In genomic region chr1:30734580-30734979, GRCh38 we compare ENCODE assay signal across 24 cellular contexts. TPM values are rescaled to one million over a fixed set of nuclear protein-coding genes. Genes with fewer than 3 reads are reported as not detected.
A peak's percentile ranks its signal among the peaks of the same experiment; 100 is the strongest.
DNase-seq lines count a peak whose midpoint lies in the region; ATAC-seq and TF ChIP-seq lines count a peak whose summit lies in the region.
"Had no signal": no experiment of that assay in that cellular context is flagged by ENCODE, and none has a peak within 500 bp of the region (broad histone marks: within the 10 kb centered on the region; RNA-seq: fewer than 3 reads in every experiment).

No MANE protein-coding gene starts in this region.

- peak overlapping the region; percentile 9 for H3K27ac Mint-ChIP-seq in activated T-cell treated with anti-CD3 and anti-CD28 coated beads, Interleukin-2, amount 50 U/mL, for 72 hours
- H3K27ac Mint-ChIP-seq in IgD-negative memory B cell, result peak overlapping the region; percentile 54 to 92 (median 92)
- H3K27ac Mint-ChIP-seq in activated naive CD8-positive, alpha-beta T cell treated with anti-CD3 and anti-CD28 coated beads for 36 hours, result peak overlapping the region; percentile 35

- no peak for DNase-seq in activated T-cell treated with anti-CD3 and anti-CD28 coated beads, Interleukin-2, amount 50 U/mL, for 72 hours
- DNase-seq in activated T-cell treated with anti-CD3 and anti-CD28 coated beads, Interleukin-2, amount 50 U/mL, for 1 hour, result no peak
- no peak for DNase-seq in activated naive CD8-positive, alpha-beta T cell treated with anti-CD3 and anti-CD28 coated beads for 36 hours
- DNase-seq in omental fat pad (ENCODE audit: low spot score) (no peak), kidney tubule cell (ENCODE audit: low spot score) (no peak), dermis blood vessel endothelial cell (no peak)
- DNase-seq: amygdala, BE2C, cortex of kidney, KBM-7, MM.1S, NCI-H1417 treated with DMSO at 0.1 percent for 48 hours, NCI-H2107, NCI-H446 treated with DMSO at 0.1 percent for 48 hours, nucleus accumbens, OCI-M1 had no signal

- H3K4me3 ChIP-seq in neutrophil (ENCODE audit: low read depth in 1 of 2, low read length in 1 of 2), result no peak overlapping the region
- H3K4me3 ChIP-seq: breast epithelium, gastroesophageal sphincter had no signal

- no peaks in the 10 kb centered on the region for H3K27me3 Mint-ChIP-seq in activated T-cell treated with anti-CD3 and anti-CD28 coated beads, Interleukin-2, amount 50 U/mL, for 72 hours (ENCODE audit: low read depth)
- peaks cover 2% of the 10 kb centered on the region for H3K27me3 Mint-ChIP-seq in IgD-negative memory B cell
- peaks cover 3% of the 10 kb centered on the region for H3K27me3 Mint-ChIP-seq in activated naive CD8-positive, alpha-beta T cell treated with anti-CD3 and anti-CD28 coated beads for 36 hours

- H3K9me3 ChIP-seq in neutrophil, result peaks cover 7% of the 10 kb centered on the region
- H3K9me3 ChIP-seq: BE2C, breast epithelium, gastroesophageal sphincter had no signal

- H3K9me3 Mint-ChIP-seq in activated T-cell treated with anti-CD3 and anti-CD28 coated beads, Interleukin-2, amount 50 U/mL, for 72 hours, result no peaks in the 10 kb centered on the region
- no peaks in the 10 kb centered on the region for H3K9me3 Mint-ChIP-seq in IgD-negative memory B cell
- peaks cover 2% of the 10 kb centered on the region for H3K9me3 Mint-ChIP-seq in activated naive CD8-positive, alpha-beta T cell treated with anti-CD3 and anti-CD28 coated beads for 36 hours

- H3K36me3 Mint-ChIP-seq in activated T-cell treated with anti-CD3 and anti-CD28 coated beads, Interleukin-2, amount 50 U/mL, for 72 hours (ENCODE audit: insufficient read depth in 2 of 2), result peaks cover 14 to 38% of the 10 kb centered on the region in 2 donors
- peaks cover 11% of the 10 kb centered on the region for H3K36me3 Mint-ChIP-seq in IgD-negative memory B cell
- peaks cover 40% of the 10 kb centered on the region for H3K36me3 Mint-ChIP-seq in activated naive CD8-positive, alpha-beta T cell treated with anti-CD3 and anti-CD28 coated beads for 36 hours

- H3K4me1 ChIP-seq in neutrophil (ENCODE audit: control insufficient read depth in 1 of 2, insufficient read depth in 1 of 2, low read depth in 1 of 2, low read length in 1 of 2), result peaks cover 23 to 49% of the 10 kb centered on the region in 2 experiments
- H3K4me1 ChIP-seq: BE2C, breast epithelium had no signal

- no peak overlapping the region for H3K4me3 Mint-ChIP-seq in activated T-cell treated with anti-CD3 and anti-CD28 coated beads, Interleukin-2, amount 50 U/mL, for 72 hours
- peak overlapping the region in 1 of 4 donors; percentile 64 for H3K4me3 Mint-ChIP-seq in IgD-negative memory B cell
- no peak overlapping the region for H3K4me3 Mint-ChIP-seq in activated naive CD8-positive, alpha-beta T cell treated with anti-CD3 and anti-CD28 coated beads for 36 hours

- TF ChIP-seq CTCF in neutrophil (IDR thresholded peaks at IDR 0.05) (no peak), omental fat pad (IDR thresholded peaks at IDR 0.05) (no peak)

- H3K27me3 ChIP-seq in neutrophil, result no peaks in the 10 kb centered on the region
- H3K27me3 ChIP-seq: BE2C, breast epithelium had no signal

- peak overlapping the region; percentile 77 for H3K27ac ChIP-seq in neutrophil
- H3K27ac ChIP-seq: breast epithelium, gastroesophageal sphincter, VCaP had no signal

- H3K4me1 Mint-ChIP-seq in activated T-cell treated with anti-CD3 and anti-CD28 coated beads, Interleukin-2, amount 50 U/mL, for 72 hours (ENCODE audit: low read depth), result peaks cover 37% of the 10 kb centered on the region
- H3K4me1 Mint-ChIP-seq in IgD-negative memory B cell, result peaks cover 33 to 62% (median 46%) of the 10 kb centered on the region in 3 donors
- peaks cover 31% of the 10 kb centered on the region for H3K4me1 Mint-ChIP-seq in activated naive CD8-positive, alpha-beta T cell treated with anti-CD3 and anti-CD28 coated beads for 36 hours

- H3K36me3 ChIP-seq in neutrophil, result peaks cover 75% of the 10 kb centered on the region
- H3K36me3 ChIP-seq: BE2C, breast epithelium had no signal

- no peak for ATAC-seq in activated T-cell treated with anti-CD3 and anti-CD28 coated beads, Interleukin-2, amount 50 U/mL, for 72 hours (replicated peaks in 1 of 2)
- ATAC-seq in omental fat pad (ENCODE audit: low FRiP score), result no peak
- ATAC-seq: gastroesophageal sphincter, SK-N-SH treated with all-trans-retinoic acid at 6 μM for 48 hours had no signal

RNA-seq across cellular contexts. Expression of gene MATN1, which starts 11.2 kb away (rescaled TPM):
- 1 to 10 TPM; 1.0 to 1.2 TPM for total RNA-seq in activated T-cell treated with anti-CD3 and anti-CD28 coated beads, Interleukin-2, amount 50 U/mL, for 72 hours
- not detected for polyA plus RNA-seq in IgD-negative memory B cell
- total RNA-seq in activated naive CD8-positive, alpha-beta T cell treated with anti-CD3 and anti-CD28 coated beads for 36 hours, result 1 to 10 TPM; 1.1 to 1.5 TPM
- under 1 TPM in 2 of 4 donors, not detected in 2; 0.28 to 0.84 TPM for total RNA-seq in omental fat pad
- 0.17 TPM in 1 of 2 replicates, not detected in the other for total RNA-seq in dermis blood vessel endothelial cell
- total RNA-seq: A673, breast epithelium, gastroesophageal sphincter, HT-29 had no signal

RNA-seq across cellular contexts. Expression of gene LAPTM5, which starts 23.0 kb away (rescaled TPM):
- 100 to 1,000 TPM; 220 to 281 TPM for total RNA-seq in activated T-cell treated with anti-CD3 and anti-CD28 coated beads, Interleukin-2, amount 50 U/mL, for 72 hours
- 1,002 TPM for polyA plus RNA-seq in IgD-negative memory B cell
- total RNA-seq in activated naive CD8-positive, alpha-beta T cell treated with anti-CD3 and anti-CD28 coated beads for 36 hours, result 100 to 1,000 TPM; 232 to 233 TPM
- total RNA-seq in omental fat pad (100 to 1,000 TPM in 3 of 4 donors, 10 to 100 TPM in 1; 87.4 to 327 (median 154) TPM), dermis blood vessel endothelial cell (23.1 and 39.9 TPM in 2 replicates)
- total RNA-seq: A673 had no signal

Comparison
In these comparisons a context has a peak if more than half of its experiments do, and no peak if none do; other contexts are left out.
1. H3K27ac Mint-ChIP-seq: peak in every context shown above with its lines; median percentile 92 in IgD-negative memory B cell; 35 in activated naive CD8-positive, alpha-beta T cell treated with anti-CD3 and anti-CD28 coated beads for 36 hours; 9 in activated T-cell treated with anti-CD3 and anti-CD28 coated beads, Interleukin-2, amount 50 U/mL, for 72 hours.